Comparison of ENCODE assay signal across 1 cellular context in genomic region chr1:229064320-229064908, GRCh38.
A peak's percentile ranks its signal among the peaks of the same experiment; 100 is the strongest.
TF ChIP-seq lines count a peak whose summit lies in the region.

No MANE protein-coding gene starts in this region.

TF ChIP-seq in HepG2, 621 proteins besides CTCF, POLR2A, EP300 and RAD21 (continued from another document):
- TF ChIP-seq BCL3 (CRISPR knock-in tag; IDR thresholded peaks at IDR 0.05): no peak
- no peak for TF ChIP-seq HOXA7 (CRISPR knock-in tag; IDR thresholded peaks at IDR 0.05)
- TF ChIP-seq ZNF703 (CRISPR knock-in tag; IDR thresholded peaks at IDR 0.05; ENCODE audit: borderline replicate concordance): no peak
- TF ChIP-seq ZNF580 (CRISPR knock-in tag; IDR thresholded peaks at IDR 0.05; ENCODE audit: borderline replicate concordance, low read depth): 0 out of 2 replicates have a peak, but pooled peaks have one; percentile 25
- TF ChIP-seq GFI1 (CRISPR knock-in tag; IDR thresholded peaks at IDR 0.05; ENCODE audit: borderline replicate concordance): peak; percentile 89
- TF ChIP-seq HOMEZ (CRISPR knock-in tag; IDR thresholded peaks at IDR 0.05; ENCODE audit: low read depth): peak; percentile 38; the same call in 1 of the 2 replicates
- TF ChIP-seq CHD4 (IDR thresholded peaks at IDR 0.05; ENCODE audit: borderline replicate concordance, low read length): peak; percentile 86; the same call in 1 of the 2 replicates
- peak; percentile 49 for TF ChIP-seq HDAC1 (CRISPR knock-in tag; IDR thresholded peaks at IDR 0.05)
- TF ChIP-seq AFF4 (CRISPR knock-in tag; IDR thresholded peaks at IDR 0.05): no peak
- no peak for TF ChIP-seq SNAPC4 (CRISPR knock-in tag; IDR thresholded peaks at IDR 0.05)
- peak; percentile 93 to 98 for TF ChIP-seq NR2F1 (CRISPR knock-in tag; IDR thresholded peaks at IDR 0.05)
- TF ChIP-seq BCL6 (CRISPR knock-in tag; IDR thresholded peaks at IDR 0.05): peak; percentile 99
- no peak for TF ChIP-seq SP5 (CRISPR knock-in tag; IDR thresholded peaks at IDR 0.05; ENCODE audit: borderline replicate concordance, low read depth)
- no peak for TF ChIP-seq ZNF282 (IDR thresholded peaks at IDR 0.05; ENCODE audit: partially characterized antibody)
- no peak for TF ChIP-seq DNMT3B (CRISPR knock-in tag; conservative IDR thresholded peaks at IDR 0.05)
- TF ChIP-seq SMYD3 (CRISPR knock-in tag; IDR thresholded peaks at IDR 0.05): no peak
- no peak for TF ChIP-seq ZNF326 (CRISPR knock-in tag; IDR thresholded peaks at IDR 0.05; ENCODE audit: borderline replicate concordance)
- no peak for TF ChIP-seq ZBTB39 (CRISPR knock-in tag; IDR thresholded peaks at IDR 0.05)
- no peak for TF ChIP-seq PRMT3 (CRISPR knock-in tag; IDR thresholded peaks at IDR 0.05; ENCODE audit: borderline replicate concordance, low read depth)
- TF ChIP-seq ZNF883 (CRISPR knock-in tag; IDR thresholded peaks at IDR 0.05; ENCODE audit: not compliant biosample characterization): no peak
- peak; percentile 94 for TF ChIP-seq GATAD2A (CRISPR knock-in tag; IDR thresholded peaks at IDR 0.05)
- no peak for TF ChIP-seq TERF1 (CRISPR knock-in tag; IDR thresholded peaks at IDR 0.05)
- no peak for TF ChIP-seq ZNF572 (CRISPR knock-in tag; IDR thresholded peaks at IDR 0.05)
- TF ChIP-seq DMAP1 (CRISPR knock-in tag; IDR thresholded peaks at IDR 0.05): no peak
- peak; percentile 73; the same call in 1 of the 2 replicates for TF ChIP-seq ZNF501 (CRISPR knock-in tag; IDR thresholded peaks at IDR 0.05)
- peak; percentile 85 for TF ChIP-seq SKI (IDR thresholded peaks at IDR 0.05; ENCODE audit: partially characterized antibody)
- TF ChIP-seq IRF2 (CRISPR knock-in tag; IDR thresholded peaks at IDR 0.05): peak; percentile 49; the same call in 1 of the 2 replicates
- TF ChIP-seq ZNF510 (CRISPR knock-in tag; IDR thresholded peaks at IDR 0.05; ENCODE audit: low read depth): no peak
- no peak for TF ChIP-seq ZNF781 (CRISPR knock-in tag; IDR thresholded peaks at IDR 0.05; ENCODE audit: borderline replicate concordance, not compliant biosample characterization)
